8 cellular contexts compared by ENCODE assay signal in the genomic region with DNA sequence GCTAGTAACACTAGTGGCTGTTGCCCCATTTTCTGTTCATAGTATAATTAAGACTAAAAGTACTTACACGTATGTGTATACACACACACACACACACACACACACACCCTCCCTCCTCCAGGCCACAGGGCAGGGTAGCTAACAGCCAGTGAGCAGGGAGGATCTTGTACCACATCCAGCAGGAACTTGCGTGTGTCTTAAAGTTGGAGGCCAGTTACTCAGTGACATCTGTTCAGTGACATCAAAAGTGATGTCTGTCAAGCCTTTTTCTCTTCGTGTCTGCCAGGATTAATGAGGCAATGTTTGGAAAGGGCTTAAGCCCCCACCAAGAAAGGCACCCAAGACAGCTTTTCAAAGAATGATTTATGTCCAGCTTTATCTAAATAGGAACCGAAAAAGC.
A peak's percentile ranks its signal among the peaks of the same experiment; 100 is the strongest.
DNase-seq lines count a peak whose midpoint lies in the region; ATAC-seq and TF ChIP-seq lines count a peak whose summit lies in the region.

No MANE protein-coding gene starts in this region.

- no peaks in the 10 kb centered on the region for H3K9me3 Mint-ChIP-seq in activated CD8-positive, alpha-beta T cell treated with anti-CD3 and anti-CD28 coated beads, Interleukin-2, amount 10 ng/mL, durations not matched to agents 7 days and 5 days (ENCODE audit: insufficient read depth)

- CTCF ChIA-PET in activated CD8-positive, alpha-beta T cell treated with anti-CD3 and anti-CD28 coated beads, Interleukin-2, amount 10 ng/mL, durations not matched to agents 7 days and 5 days (lab: Charles Lee) = no interaction called here

- ATAC-seq in activated CD8-positive, alpha-beta T cell treated with anti-CD3 and anti-CD28 coated beads, Interleukin-2, amount 10 ng/mL, durations not matched to agents 7 days and 5 days = no peak
- no peak for ATAC-seq in HG03095 (IDR thresholded peaks at IDR 0.05; ENCODE audit: unreplicated experiment)

- no peaks in the 10 kb centered on the region for H3K27me3 ChIP-seq in dorsolateral prefrontal cortex

- POLR2A ChIA-PET in activated CD8-positive, alpha-beta T cell treated with anti-CD3 and anti-CD28 coated beads, Interleukin-2, amount 10 ng/mL, durations not matched to agents 7 days and 5 days (lab: Charles Lee) = no interaction called here

- peaks cover 36% of the 10 kb centered on the region for H3K27me3 Mint-ChIP-seq in activated CD8-positive, alpha-beta T cell treated with anti-CD3 and anti-CD28 coated beads, Interleukin-2, amount 10 ng/mL, durations not matched to agents 7 days and 5 days (ENCODE audit: low read depth)

- H3K27ac Mint-ChIP-seq in activated CD8-positive, alpha-beta T cell treated with anti-CD3 and anti-CD28 coated beads, Interleukin-2, amount 10 ng/mL, durations not matched to agents 7 days and 5 days = no peak overlapping the region

- H3K4me3 Mint-ChIP-seq in activated CD8-positive, alpha-beta T cell treated with anti-CD3 and anti-CD28 coated beads, Interleukin-2, amount 10 ng/mL, durations not matched to agents 7 days and 5 days = no peak overlapping the region

- H3K4me1 Mint-ChIP-seq in activated CD8-positive, alpha-beta T cell treated with anti-CD3 and anti-CD28 coated beads, Interleukin-2, amount 10 ng/mL, durations not matched to agents 7 days and 5 days (ENCODE audit: low read depth) = peaks cover 4% of the 10 kb centered on the region

- H3K36me3 Mint-ChIP-seq in activated CD8-positive, alpha-beta T cell treated with anti-CD3 and anti-CD28 coated beads, Interleukin-2, amount 10 ng/mL, durations not matched to agents 7 days and 5 days (ENCODE audit: low read depth) = no peaks in the 10 kb centered on the region

- peak; percentile 78 for DNase-seq in AG20443 (ENCODE audit: low spot score)
- peak; percentile 44 for DNase-seq in NCI-H1436 treated with DMSO at 0.1 percent for 48 hours (lab: John Stamatoyannopoulos, UW)
- DNase-seq in dorsolateral prefrontal cortex = no peak
- peak; percentile 92 for DNase-seq in myocyte (ENCODE audit: low read depth)
- DNase-seq in activated CD8-positive, alpha-beta T cell treated with anti-CD3 and anti-CD28 coated beads, Interleukin-2, amount 10 ng/mL, durations not matched to agents 7 days and 5 days = no peak
- no peak for DNase-seq in DMS79 treated with DMSO at 0.1 percent for 48 hours (lab: John Stamatoyannopoulos, UW)
- DNase-seq in activated CD4-positive, alpha-beta T cell treated with anti-CD3 and anti-CD28 coated beads, Interleukin-2, amount 50 U/mL, for 1 hour = no peak

- intact Hi-C loops in dorsolateral prefrontal cortex (cut with DNase I) = loop anchor here (5.0 to 10.0 kb wide), 5 partner anchors 93 to 636 kb away; partner anchors contain the start of gene RAD23B (in 1 of the 2)

- peak overlapping the region in 40 of 59 donors; percentile 25 to 97 (median 91) for H3K27ac ChIP-seq in dorsolateral prefrontal cortex

- H3K4me3 ChIP-seq in dorsolateral prefrontal cortex = peak overlapping the region in 24 of 59 donors; percentile 51 to 81 (median 63)

- TF ChIP-seq CTCF in dorsolateral prefrontal cortex (IDR thresholded peaks at IDR 0.05 in 54 of 56, conservative IDR thresholded peaks at IDR 0.05 in 2 of 56; ENCODE audit: low read depth in 1 of 56, partially characterized antibody in 56 of 56) = no peak

Comparison
In these comparisons a context has a peak if more than half of its experiments do, and no peak if none do; other contexts are left out.
1. DNase-seq: peak in AG20443 (single experiment), NCI-H1436 treated with DMSO at 0.1 percent for 48 hours (single experiment) and myocyte (single experiment); none in dorsolateral prefrontal cortex (0 of 10), activated CD8-positive, alpha-beta T cell treated with anti-CD3 and anti-CD28 coated beads, Interleukin-2, amount 10 ng/mL, durations not matched to agents 7 days and 5 days (single experiment), DMS79 treated with DMSO at 0.1 percent for 48 hours (single experiment) and activated CD4-positive, alpha-beta T cell treated with anti-CD3 and anti-CD28 coated beads, Interleukin-2, amount 50 U/mL, for 1 hour (single experiment).